In the genomic region with DNA sequence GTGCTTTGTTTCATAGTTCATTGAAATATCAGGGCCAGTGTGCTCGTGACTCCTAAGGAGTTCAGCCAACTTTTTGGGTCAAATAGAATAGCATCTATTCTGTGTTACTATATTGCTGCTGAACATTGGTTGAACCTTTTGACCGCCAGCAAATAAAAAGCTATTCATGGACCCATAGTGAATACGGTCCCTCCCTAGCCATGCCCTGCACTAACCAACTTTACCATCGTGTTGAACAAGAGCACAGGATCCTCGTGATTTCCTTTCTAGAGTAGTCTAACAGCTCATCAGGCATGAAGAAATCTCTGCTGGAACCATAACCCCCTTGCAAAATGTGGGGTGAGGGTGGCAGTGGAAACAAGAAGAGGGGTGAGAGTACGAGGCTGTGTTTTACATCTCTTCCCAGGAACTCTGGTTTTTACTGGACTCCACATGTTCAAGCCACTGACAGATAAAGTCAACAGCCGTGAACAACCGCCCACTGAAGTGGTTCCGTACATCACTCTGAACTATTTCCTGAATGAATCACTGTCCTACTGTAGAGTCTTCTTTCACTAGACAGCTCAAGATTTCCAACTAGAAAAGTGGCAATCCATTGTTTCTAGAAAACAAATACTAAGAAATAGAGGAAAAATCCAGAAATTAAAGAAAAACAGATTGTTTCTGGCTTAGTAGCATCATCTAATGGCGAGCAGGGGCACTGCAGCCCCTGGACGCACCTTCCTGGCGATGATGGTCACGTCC, we compare ENCODE assay signal across 10 cellular contexts.
DNase-seq lines count a peak whose midpoint lies in the region; ATAC-seq and TF ChIP-seq lines count a peak whose summit lies in the region.
"Had no signal": no experiment of that assay in that cellular context is flagged by ENCODE, and none has a peak within 500 bp of the region (broad histone marks: within the 10 kb centered on the region; RNA-seq: fewer than 3 reads in every experiment).

No MANE protein-coding gene starts in this region.

- H3K27me3 Mint-ChIP-seq in activated naive CD8-positive, alpha-beta T cell treated with anti-CD3 and anti-CD28 coated beads, Interleukin-2, amount 50 U/mL, for 24 hours: peaks cover 8% of the 10 kb centered on the region
- peaks cover 44 to 58% of the 10 kb centered on the region in 2 donors for H3K27me3 Mint-ChIP-seq in effector memory CD8-positive, alpha-beta T cell

- peak; percentile 57 for TF ChIP-seq CTCF in DND-41 (IDR thresholded peaks at IDR 0.05; ENCODE audit: borderline replicate concordance, extremely low read depth, low read length, poor library complexity, severe bottlenecking)

- ATAC-seq in DND-41 (ENCODE audit: insufficient read depth, low read depth) (no peak), HG02623 (IDR thresholded peaks at IDR 0.05; ENCODE audit: unreplicated experiment) (no peak)
- peak; percentile 80 for ATAC-seq in activated naive CD8-positive, alpha-beta T cell treated with anti-CD3 and anti-CD28 coated beads, Interleukin-2, amount 50 U/mL, for 24 hours
- ATAC-seq in effector memory CD8-positive, alpha-beta T cell (replicated peaks): no peak

- no peaks in the 10 kb centered on the region for H3K79me2 ChIP-seq in DND-41 (ENCODE audit: insufficient read depth, low read length)

- H2AFZ ChIP-seq in DND-41 (ENCODE audit: low read depth, low read length): no peak overlapping the region

- no peaks in the 10 kb centered on the region for H3K9me3 ChIP-seq in DND-41 (ENCODE audit: insufficient read depth, low read length, severe bottlenecking)
- H3K9me3 ChIP-seq: neutrophil had no signal

- no peak overlapping the region for H3K4me3 Mint-ChIP-seq in activated naive CD8-positive, alpha-beta T cell treated with anti-CD3 and anti-CD28 coated beads, Interleukin-2, amount 50 U/mL, for 24 hours
- no peak overlapping the region for H3K4me3 Mint-ChIP-seq in effector memory CD8-positive, alpha-beta T cell

- no peak overlapping the region for H3K4me2 ChIP-seq in DND-41 (ENCODE audit: insufficient read depth, low read length)

- no peak overlapping the region for H3K9ac ChIP-seq in DND-41 (ENCODE audit: low read depth, low read length)

- DNase-seq in DND-41 (no peak), KG1 (lab: John Stamatoyannopoulos, UW) (peak; percentile 7), iris pigment epithelial cell (ENCODE audit: low read depth) (peak; percentile 90), NCI-H774 (lab: John Stamatoyannopoulos, UW) (no peak)
- peak; percentile 16 for DNase-seq in activated naive CD8-positive, alpha-beta T cell treated with anti-CD3 and anti-CD28 coated beads, Interleukin-2, amount 50 U/mL, for 24 hours
- DNase-seq in stimulated activated CD4-positive, alpha-beta T cell treated with anti-CD3 and anti-CD28 coated beads, Interleukin-4, amount 100 ng/mL, for 48 hours (ENCODE audit: low read depth in 2 of 2): peak; percentile 34 to 48
- no peak for DNase-seq in effector memory CD8-positive, alpha-beta T cell

- no peak overlapping the region for H3K27ac ChIP-seq in DND-41 (ENCODE audit: low read length)
- H3K27ac ChIP-seq: neutrophil, SK-N-MC had no signal

- peaks cover 3% of the 10 kb centered on the region for H3K9me3 Mint-ChIP-seq in activated naive CD8-positive, alpha-beta T cell treated with anti-CD3 and anti-CD28 coated beads, Interleukin-2, amount 50 U/mL, for 24 hours
- H3K9me3 Mint-ChIP-seq in effector memory CD8-positive, alpha-beta T cell: no peaks in the 10 kb centered on the region

- no peaks in the 10 kb centered on the region for H3K36me3 ChIP-seq in DND-41 (ENCODE audit: insufficient read depth, low read length)
- H3K36me3 ChIP-seq: neutrophil had no signal

- no peaks in the 10 kb centered on the region for H4K20me1 ChIP-seq in DND-41 (ENCODE audit: insufficient read depth, low read length)

- H3K27me3 ChIP-seq in DND-41 (ENCODE audit: insufficient read depth, low read length, poor library complexity): no peaks in the 10 kb centered on the region

- peaks cover 11% of the 10 kb centered on the region for H3K4me1 Mint-ChIP-seq in activated naive CD8-positive, alpha-beta T cell treated with anti-CD3 and anti-CD28 coated beads, Interleukin-2, amount 50 U/mL, for 24 hours
- peaks cover 0 to 6% of the 10 kb centered on the region in 2 donors for H3K4me1 Mint-ChIP-seq in effector memory CD8-positive, alpha-beta T cell (ENCODE audit: low read depth in 2 of 2)

- no peaks in the 10 kb centered on the region for H3K4me1 ChIP-seq in DND-41 (ENCODE audit: insufficient read depth, low read length)

- no peak overlapping the region for H3K27ac Mint-ChIP-seq in activated naive CD8-positive, alpha-beta T cell treated with anti-CD3 and anti-CD28 coated beads, Interleukin-2, amount 50 U/mL, for 24 hours
- no peak overlapping the region for H3K27ac Mint-ChIP-seq in effector memory CD8-positive, alpha-beta T cell

- H3K4me3 ChIP-seq in DND-41 (ENCODE audit: low read depth in 1 of 2, low read length in 2 of 2): no peak overlapping the region
- H3K4me3 ChIP-seq: SK-N-MC had no signal

- no peaks in the 10 kb centered on the region for H3K36me3 Mint-ChIP-seq in activated naive CD8-positive, alpha-beta T cell treated with anti-CD3 and anti-CD28 coated beads, Interleukin-2, amount 50 U/mL, for 24 hours (ENCODE audit: low read depth)
- peaks cover 4% of the 10 kb centered on the region for H3K36me3 Mint-ChIP-seq in effector memory CD8-positive, alpha-beta T cell (ENCODE audit: insufficient read depth)

Comparison
In these comparisons a context has a peak if more than half of its experiments do, and no peak if none do; other contexts are left out.
1. DNase-seq: peak in KG1 (single experiment), activated naive CD8-positive, alpha-beta T cell treated with anti-CD3 and anti-CD28 coated beads, Interleukin-2, amount 50 U/mL, for 24 hours (single experiment), iris pigment epithelial cell (single experiment) and stimulated activated CD4-positive, alpha-beta T cell treated with anti-CD3 and anti-CD28 coated beads, Interleukin-4, amount 100 ng/mL, for 48 hours (2 of 2); none in DND-41 (single experiment), NCI-H774 (single experiment) and effector memory CD8-positive, alpha-beta T cell (0 of 3).